ENCODE assay signal across 9 cellular contexts in the genomic region with DNA sequence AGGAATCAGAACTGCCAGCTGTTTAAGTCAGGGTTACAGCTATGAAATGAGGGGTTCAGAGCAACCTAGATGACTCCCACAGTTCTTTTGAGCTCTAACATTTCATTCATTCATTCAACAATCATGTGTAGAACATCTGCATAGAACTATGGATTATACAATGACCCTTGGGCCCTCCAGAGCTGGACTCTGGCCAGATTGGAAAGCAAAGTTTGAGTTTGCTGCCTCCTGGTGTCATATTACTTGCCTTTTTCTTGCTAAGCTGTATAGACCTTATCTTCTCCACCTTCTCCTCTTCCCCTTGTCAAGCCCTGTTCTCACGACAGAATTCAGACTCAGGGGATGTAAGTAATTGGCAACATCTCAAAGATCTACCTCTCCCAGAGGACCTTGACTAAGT. TPM values are rescaled to one million over a fixed set of nuclear protein-coding genes. Genes with fewer than 3 reads are reported as not detected.
A peak's percentile ranks its signal among the peaks of the same experiment; 100 is the strongest.
DNase-seq lines count a peak whose midpoint lies in the region; ATAC-seq and TF ChIP-seq lines count a peak whose summit lies in the region.
"Had no signal": no experiment of that assay in that cellular context is flagged by ENCODE, and none has a peak within 500 bp of the region (broad histone marks: within the 10 kb centered on the region; RNA-seq: fewer than 3 reads in every experiment).

No MANE protein-coding gene starts in this region.

- no peaks in the 10 kb centered on the region for H3K36me3 Mint-ChIP-seq in activated T-cell treated with anti-CD3 and anti-CD28 coated beads, Interleukin-2, amount 50 U/mL, for 24 hours (ENCODE audit: low read depth)
- no peaks in the 10 kb centered on the region for H3K36me3 Mint-ChIP-seq in activated CD8-positive, alpha-beta T cell treated with anti-CD3 and anti-CD28 coated beads, Interleukin-2, amount 10 ng/mL, durations not matched to agents 7 days and 5 days (ENCODE audit: low read depth)

- H3K4me3 Mint-ChIP-seq in activated T-cell treated with anti-CD3 and anti-CD28 coated beads, Interleukin-2, amount 50 U/mL, for 24 hours, result no peak overlapping the region
- H3K4me3 Mint-ChIP-seq in activated CD8-positive, alpha-beta T cell treated with anti-CD3 and anti-CD28 coated beads, Interleukin-2, amount 10 ng/mL, durations not matched to agents 7 days and 5 days, result no peak overlapping the region

- no peaks in the 10 kb centered on the region for H3K9me3 Mint-ChIP-seq in activated T-cell treated with anti-CD3 and anti-CD28 coated beads, Interleukin-2, amount 50 U/mL, for 24 hours
- H3K9me3 Mint-ChIP-seq in activated CD8-positive, alpha-beta T cell treated with anti-CD3 and anti-CD28 coated beads, Interleukin-2, amount 10 ng/mL, durations not matched to agents 7 days and 5 days (ENCODE audit: insufficient read depth), result no peaks in the 10 kb centered on the region

- H3K27me3 ChIP-seq in liver (ENCODE audit: control insufficient read depth in 4 of 4, insufficient read depth in 4 of 4, low read length in 3 of 4), result no peaks in the 10 kb centered on the region

- H3K4me1 ChIP-seq in liver (ENCODE audit: control insufficient read depth in 4 of 4, insufficient read depth in 4 of 4, low read length in 3 of 4), result no peaks in the 10 kb centered on the region

- H3K4me1 Mint-ChIP-seq in activated T-cell treated with anti-CD3 and anti-CD28 coated beads, Interleukin-2, amount 50 U/mL, for 24 hours (ENCODE audit: low read depth), result no peaks in the 10 kb centered on the region
- H3K4me1 Mint-ChIP-seq in activated CD8-positive, alpha-beta T cell treated with anti-CD3 and anti-CD28 coated beads, Interleukin-2, amount 10 ng/mL, durations not matched to agents 7 days and 5 days (ENCODE audit: low read depth), result no peaks in the 10 kb centered on the region

- CTCF ChIA-PET in activated CD8-positive, alpha-beta T cell treated with anti-CD3 and anti-CD28 coated beads, Interleukin-2, amount 10 ng/mL, durations not matched to agents 7 days and 5 days (lab: Charles Lee), result interaction anchor here (1.1 to 1.8 kb wide), 4 partner anchors 9 to 256 kb away, joined by 3 to 6 read pairs (median 3); no protein-coding TSS in a partner anchor

- in situ Hi-C loops in astrocyte of the cerebellum (cut with HindIII; ENCODE audit: low sequenced_read_pairs), result no loop called here

- 8% methylated on average over 1 of the region's 1 CpG for WGBS in liver

- H3K27ac Mint-ChIP-seq in activated T-cell treated with anti-CD3 and anti-CD28 coated beads, Interleukin-2, amount 50 U/mL, for 24 hours, result no peak overlapping the region
- no peak overlapping the region for H3K27ac Mint-ChIP-seq in activated CD8-positive, alpha-beta T cell treated with anti-CD3 and anti-CD28 coated beads, Interleukin-2, amount 10 ng/mL, durations not matched to agents 7 days and 5 days

- H3K9me3 ChIP-seq in liver (ENCODE audit: control insufficient read depth in 4 of 4, low read length in 3 of 4), result no peaks in the 10 kb centered on the region

- no peak for ATAC-seq in activated CD8-positive, alpha-beta T cell treated with anti-CD3 and anti-CD28 coated beads, Interleukin-2, amount 10 ng/mL, durations not matched to agents 7 days and 5 days

- POLR2A ChIA-PET in activated CD8-positive, alpha-beta T cell treated with anti-CD3 and anti-CD28 coated beads, Interleukin-2, amount 10 ng/mL, durations not matched to agents 7 days and 5 days (lab: Charles Lee), result no interaction called here

- TF ChIP-seq CTCF in HFF-Myc (IDR thresholded peaks at IDR 0.05; ENCODE audit: low read depth, low read length, missing control alignments) (peak; percentile 43), astrocyte of the cerebellum (IDR thresholded peaks at IDR 0.05; ENCODE audit: low read depth, low read length, missing control alignments) (peak; percentile 34), liver (IDR thresholded peaks at IDR 0.05; ENCODE audit: low read depth, low read length, missing input control) (peak; percentile 34)

- no peaks in the 10 kb centered on the region for H3K36me3 ChIP-seq in liver (ENCODE audit: control insufficient read depth in 4 of 4, insufficient read depth in 3 of 4, low read depth in 1 of 4, low read length in 3 of 4)

- TF ChIP-seq RAD21 in liver (IDR thresholded peaks at IDR 0.05), result peak; percentile 69 to 79

- H3K4me3 ChIP-seq in HFF-Myc (replicated peaks; ENCODE audit: low read depth, low read length) (no peak overlapping the region), astrocyte of the cerebellum (ENCODE audit: low read depth, low read length) (no peak overlapping the region), liver (ENCODE audit: low read depth in 1 of 3, low read length in 3 of 3) (no peak overlapping the region)

- no peak overlapping the region for H3K9ac ChIP-seq in liver (ENCODE audit: low read depth in 1 of 2, low read length in 2 of 2)

- no peaks in the 10 kb centered on the region for H3K27me3 Mint-ChIP-seq in activated T-cell treated with anti-CD3 and anti-CD28 coated beads, Interleukin-2, amount 50 U/mL, for 24 hours
- H3K27me3 Mint-ChIP-seq in activated CD8-positive, alpha-beta T cell treated with anti-CD3 and anti-CD28 coated beads, Interleukin-2, amount 10 ng/mL, durations not matched to agents 7 days and 5 days (ENCODE audit: low read depth), result no peaks in the 10 kb centered on the region

- H3K27ac ChIP-seq in liver (ENCODE audit: low read depth in 1 of 2, low read length in 2 of 2), result no peak overlapping the region

- DNase-seq in CD1c-positive myeloid dendritic cell (ENCODE audit: extremely low spot score) (peak; percentile 29), HFF-Myc (ENCODE audit: extremely low read depth, low read depth) (peak; percentile 46), astrocyte of the cerebellum (ENCODE audit: low read depth) (no peak), RPMI8226 (no peak), GF-D8 (lab: John Stamatoyannopoulos, UW) (no peak)
- no peak for DNase-seq in activated T-cell treated with anti-CD3 and anti-CD28 coated beads, Interleukin-2, amount 50 U/mL, for 24 hours
- DNase-seq in activated CD8-positive, alpha-beta T cell treated with anti-CD3 and anti-CD28 coated beads, Interleukin-2, amount 10 ng/mL, durations not matched to agents 7 days and 5 days, result no peak

TF ChIP-seq in liver, 16 proteins besides CTCF, POLR2A, EP300 and RAD21:
- TF ChIP-seq, protein P1, sequence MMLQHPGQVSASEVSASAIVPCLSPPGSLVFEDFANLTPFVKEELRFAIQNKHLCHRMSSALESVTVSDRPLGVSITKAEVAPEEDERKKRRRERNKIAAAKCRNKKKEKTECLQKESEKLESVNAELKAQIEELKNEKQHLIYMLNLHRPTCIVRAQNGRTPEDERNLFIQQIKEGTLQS (IDR thresholded peaks at IDR 0.05), result no peak
- TF ChIP-seq, protein P2, sequence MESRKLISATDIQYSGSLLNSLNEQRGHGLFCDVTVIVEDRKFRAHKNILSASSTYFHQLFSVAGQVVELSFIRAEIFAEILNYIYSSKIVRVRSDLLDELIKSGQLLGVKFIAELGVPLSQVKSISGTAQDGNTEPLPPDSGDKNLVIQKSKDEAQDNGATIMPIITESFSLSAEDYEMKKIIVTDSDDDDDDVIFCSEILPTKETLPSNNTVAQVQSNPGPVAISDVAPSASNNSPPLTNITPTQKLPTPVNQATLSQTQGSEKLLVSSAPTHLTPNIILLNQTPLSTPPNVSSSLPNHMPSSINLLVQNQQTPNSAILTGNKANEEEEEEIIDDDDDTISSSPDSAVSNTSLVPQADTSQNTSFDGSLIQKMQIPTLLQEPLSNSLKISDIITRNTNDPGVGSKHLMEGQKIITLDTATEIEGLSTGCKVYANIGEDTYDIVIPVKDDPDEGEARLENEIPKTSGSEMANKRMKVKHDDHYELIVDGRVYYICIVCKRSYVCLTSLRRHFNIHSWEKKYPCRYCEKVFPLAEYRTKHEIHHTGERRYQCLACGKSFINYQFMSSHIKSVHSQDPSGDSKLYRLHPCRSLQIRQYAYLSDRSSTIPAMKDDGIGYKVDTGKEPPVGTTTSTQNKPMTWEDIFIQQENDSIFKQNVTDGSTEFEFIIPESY (IDR thresholded peaks at IDR 0.05), result no peak
- TF ChIP-seq HNF4A (conservative IDR thresholded peaks at IDR 0.05), result peak; percentile 27 to 47

RNA-seq across cellular contexts. Expression of a gene that starts 4.0 kb away (rescaled TPM):
- total RNA-seq in liver, result 1 to 10 TPM in 1 of 2 donors, not detected in 1; 1.1 TPM
- under 1 TPM in 1 of 2 donors, not detected in 1; 0.33 TPM for polyA plus RNA-seq in liver
- not detected for total RNA-seq in activated CD8-positive, alpha-beta T cell treated with anti-CD3 and anti-CD28 coated beads, Interleukin-2, amount 10 ng/mL, durations not matched to agents 7 days and 5 days
- total RNA-seq: pulmonary artery endothelial cell had no signal

Comparison
In these comparisons a context has a peak if more than half of its experiments do, and no peak if none do; other contexts are left out.
1. DNase-seq: peak in CD1c-positive myeloid dendritic cell (single experiment) and HFF-Myc (single experiment); none in astrocyte of the cerebellum (single experiment), RPMI8226 (single experiment), activated T-cell treated with anti-CD3 and anti-CD28 coated beads, Interleukin-2, amount 50 U/mL, for 24 hours (single experiment), activated CD8-positive, alpha-beta T cell treated with anti-CD3 and anti-CD28 coated beads, Interleukin-2, amount 10 ng/mL, durations not matched to agents 7 days and 5 days (single experiment) and GF-D8 (single experiment).
2. Peak in every context shown above with its lines, with median percentiles within 50 percentile points of each other: CTCF ChIP-seq.